Comparison of ENCODE assay signal across 24 cellular contexts in the genomic region with DNA sequence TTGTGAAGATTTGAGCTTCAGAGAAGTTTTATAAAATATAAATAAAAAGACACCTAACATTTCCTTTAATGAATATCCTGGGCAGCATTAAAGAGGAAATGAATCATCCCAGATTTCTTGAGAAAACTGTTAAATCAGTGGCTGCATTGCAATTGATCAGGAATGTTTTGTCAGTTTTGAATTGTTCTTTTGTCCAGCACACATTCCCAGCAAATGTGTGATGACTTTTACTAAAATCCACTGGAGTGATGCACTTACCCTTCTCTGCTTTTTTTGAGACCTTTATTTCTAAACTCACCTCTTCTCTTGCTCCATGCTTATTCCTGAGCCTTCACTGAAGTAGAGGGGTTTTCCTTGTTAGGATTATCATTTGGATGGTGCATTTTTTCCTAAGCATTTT.
"Had no signal": no experiment of that assay in that cellular context is flagged by ENCODE, and none has a peak within 500 bp of the region (broad histone marks: within the 10 kb centered on the region; RNA-seq: fewer than 3 reads in every experiment).

No MANE protein-coding gene starts in this region.

- H3K27me3 Mint-ChIP-seq: memory B cell; stimulated activated naive B cell treated with anti-CD40 and anti-IgM and Interleukin-4, amounts not matched to agents 10 μg/mL and 1 μg/mL and 100 μg/mL, for 72 hours; stimulated activated naive CD8-positive, alpha-beta T cell treated with anti-CD3 and anti-CD28 coated beads, Interleukin-15, Interleukin-2, amounts not matched to agents 100 ng/mL and 50 ng/mL, for 24 hours had no signal

- H3K36me3 ChIP-seq: heart right ventricle, lower lobe of right lung, pancreas, right lobe of liver, thoracic aorta, tibial nerve, upper lobe of left lung had no signal

- ATAC-seq: esophagus mucosa; heart right ventricle; left ventricle myocardium superior; lower lobe of right lung; natural killer cell; pancreas; right lobe of liver; stimulated activated naive B cell treated with anti-CD40 and anti-IgM and Interleukin-4, amounts not matched to agents 10 μg/mL and 1 μg/mL and 100 μg/mL, for 72 hours had no signal

- H3K36me3 Mint-ChIP-seq: memory B cell; stimulated activated naive B cell treated with anti-CD40 and anti-IgM and Interleukin-4, amounts not matched to agents 10 μg/mL and 1 μg/mL and 100 μg/mL, for 72 hours had no signal

- H3K27me3 ChIP-seq: dorsolateral prefrontal cortex, heart right ventricle, pancreas, right lobe of liver, tibial nerve, upper lobe of left lung had no signal

- H3K27ac ChIP-seq: dorsolateral prefrontal cortex, heart right ventricle, lower lobe of right lung, pancreas, right lobe of liver, thoracic aorta, tibial nerve, upper lobe of left lung had no signal

- DNase-seq: dorsolateral prefrontal cortex; effector CD4-positive, alpha-beta T cell; foreskin melanocyte; glutamatergic neuron; heart right ventricle; hippocampal formation; islet precursor cell; kidney glomerular epithelial cell; left ventricle myocardium superior; lower lobe of right lung; natural killer cell; pancreas; retina; right lobe of liver; small intestine; stimulated activated CD4-positive, alpha-beta T cell treated with anti-CD3 and anti-CD28 coated beads, Interleukin-15, amount 100 ng/mL, for 24 hours; stimulated activated CD4-positive, alpha-beta T cell treated with anti-CD3 and anti-CD28 coated beads, Interleukin-2, amount 100 ng/mL, for 48 hours; stimulated activated naive B cell treated with anti-CD40 and anti-IgM and Interleukin-4, amounts not matched to agents 10 μg/mL and 1 μg/mL and 100 μg/mL, for 72 hours; upper lobe of left lung had no signal

- H3K27ac Mint-ChIP-seq: memory B cell; natural killer cell; stimulated activated naive B cell treated with anti-CD40 and anti-IgM and Interleukin-4, amounts not matched to agents 10 μg/mL and 1 μg/mL and 100 μg/mL, for 72 hours; stimulated activated naive CD8-positive, alpha-beta T cell treated with anti-CD3 and anti-CD28 coated beads, Interleukin-15, Interleukin-2, amounts not matched to agents 100 ng/mL and 50 ng/mL, for 24 hours had no signal

- H3K4me3 Mint-ChIP-seq: memory B cell; natural killer cell; stimulated activated naive B cell treated with anti-CD40 and anti-IgM and Interleukin-4, amounts not matched to agents 10 μg/mL and 1 μg/mL and 100 μg/mL, for 72 hours; stimulated activated naive CD8-positive, alpha-beta T cell treated with anti-CD3 and anti-CD28 coated beads, Interleukin-15, Interleukin-2, amounts not matched to agents 100 ng/mL and 50 ng/mL, for 24 hours had no signal

- H3K9me3 ChIP-seq: heart right ventricle, lower lobe of right lung, pancreas, right lobe of liver, thoracic aorta, tibial nerve, upper lobe of left lung had no signal

- H3K4me3 ChIP-seq: dorsolateral prefrontal cortex, heart right ventricle, lower lobe of right lung, pancreas, right lobe of liver, thoracic aorta, tibial nerve, upper lobe of left lung had no signal

- H3K4me1 ChIP-seq: heart right ventricle, lower lobe of right lung, pancreas, right lobe of liver, tibial nerve, upper lobe of left lung had no signal

- H3K4me1 Mint-ChIP-seq: memory B cell; natural killer cell; stimulated activated naive B cell treated with anti-CD40 and anti-IgM and Interleukin-4, amounts not matched to agents 10 μg/mL and 1 μg/mL and 100 μg/mL, for 72 hours had no signal
